In genomic region chrX:134806707-134807038, GRCh38 we compare ENCODE assay signal across 8 cellular contexts. TPM values are rescaled to one million over a fixed set of nuclear protein-coding genes. Genes with fewer than 3 reads are reported as not detected.
A peak's percentile ranks its signal among the peaks of the same experiment; 100 is the strongest.
DNase-seq lines count a peak whose midpoint lies in the region; ATAC-seq and TF ChIP-seq lines count a peak whose summit lies in the region.

No MANE protein-coding gene starts in this region.

- H3K4me3 Mint-ChIP-seq in activated CD8-positive, alpha-beta memory T cell treated with anti-CD3 and anti-CD28 coated beads, Interleukin-2, amount 10 ng/mL, durations not matched to agents 7 days and 5 days, result peak overlapping the region; percentile 94

- H3K4me3 ChIP-seq in liver (ENCODE audit: low read depth in 1 of 3, low read length in 3 of 3) (peak overlapping the region in 2 of 3 donors; percentile 63 to 78), tibial artery (peak overlapping the region; percentile 63 to 68)

- no peaks in the 10 kb centered on the region for H3K27me3 ChIP-seq in liver (ENCODE audit: control insufficient read depth in 4 of 4, insufficient read depth in 4 of 4, low read length in 3 of 4)
- H3K27me3 ChIP-seq in tibial artery, result no peaks in the 10 kb centered on the region

- H3K4me1 ChIP-seq in liver (ENCODE audit: control insufficient read depth in 4 of 4, insufficient read depth in 4 of 4, low read length in 3 of 4) (no peaks in the 10 kb centered on the region), tibial artery (no peaks in the 10 kb centered on the region)

- no peaks in the 10 kb centered on the region for H3K36me3 ChIP-seq in liver (ENCODE audit: control insufficient read depth in 4 of 4, insufficient read depth in 3 of 4, low read depth in 1 of 4, low read length in 3 of 4)
- H3K36me3 ChIP-seq in tibial artery, result no peaks in the 10 kb centered on the region

- peak overlapping the region in 1 of 2 donors; percentile 92 for H3K9ac ChIP-seq in liver (ENCODE audit: low read depth in 1 of 2, low read length in 2 of 2)

- WGBS in liver, result 2% methylated on average over 2 of the region's 2 CpGs

- peak overlapping the region; percentile 44 for H3K27ac ChIP-seq in angular gyrus (ENCODE audit: low read depth, low read length)
- H3K27ac ChIP-seq in liver (ENCODE audit: low read depth in 1 of 2, low read length in 2 of 2), result peak overlapping the region; percentile 77 to 85
- peak overlapping the region; percentile 85 to 86 for H3K27ac ChIP-seq in tibial artery

- CTCF ChIA-PET in activated CD8-positive, alpha-beta memory T cell treated with anti-CD3 and anti-CD28 coated beads, Interleukin-2, amount 10 ng/mL, durations not matched to agents 7 days and 5 days (lab: Charles Lee), result no interaction called here

- DNase-seq in activated CD8-positive, alpha-beta memory T cell treated with anti-CD3 and anti-CD28 coated beads, Interleukin-2, amount 10 ng/mL, durations not matched to agents 7 days and 5 days, result no peak
- no peak for DNase-seq in activated CD8-positive, alpha-beta memory T cell treated with anti-CD3 and anti-CD28 coated beads, Interleukin-2, amount 50 U/mL, for 48 hours
- DNase-seq in tibial artery, result no peak
- no peak for DNase-seq in HK-2 (ENCODE audit: unreplicated experiment)

- H3K9me3 ChIP-seq in liver (ENCODE audit: control insufficient read depth in 4 of 4, low read length in 3 of 4), result no peaks in the 10 kb centered on the region
- H3K9me3 ChIP-seq in tibial artery, result no peaks in the 10 kb centered on the region

- intact Hi-C loops in tibial artery (cut with DNase I; ENCODE audit: low total_unique reads), result no loop called here

- peaks cover 32% of the 10 kb centered on the region for H3K4me1 Mint-ChIP-seq in activated CD8-positive, alpha-beta memory T cell treated with anti-CD3 and anti-CD28 coated beads, Interleukin-2, amount 10 ng/mL, durations not matched to agents 7 days and 5 days

- no peaks in the 10 kb centered on the region for H3K36me3 Mint-ChIP-seq in activated CD8-positive, alpha-beta memory T cell treated with anti-CD3 and anti-CD28 coated beads, Interleukin-2, amount 10 ng/mL, durations not matched to agents 7 days and 5 days

- TF ChIP-seq RAD21 in liver (IDR thresholded peaks at IDR 0.05), result no peak

- ATAC-seq in activated CD8-positive, alpha-beta memory T cell treated with anti-CD3 and anti-CD28 coated beads, Interleukin-2, amount 10 ng/mL, durations not matched to agents 7 days and 5 days, result no peak
- no peak for ATAC-seq in HG02981 (IDR thresholded peaks at IDR 0.05; ENCODE audit: unreplicated experiment)
- ATAC-seq in GM18907 (IDR thresholded peaks at IDR 0.05; ENCODE audit: unreplicated experiment), result no peak

- H3K27ac Mint-ChIP-seq in activated CD8-positive, alpha-beta memory T cell treated with anti-CD3 and anti-CD28 coated beads, Interleukin-2, amount 10 ng/mL, durations not matched to agents 7 days and 5 days, result peak overlapping the region; percentile 99

- no peaks in the 10 kb centered on the region for H3K27me3 Mint-ChIP-seq in activated CD8-positive, alpha-beta memory T cell treated with anti-CD3 and anti-CD28 coated beads, Interleukin-2, amount 10 ng/mL, durations not matched to agents 7 days and 5 days

- no peaks in the 10 kb centered on the region for H3K9me3 Mint-ChIP-seq in activated CD8-positive, alpha-beta memory T cell treated with anti-CD3 and anti-CD28 coated beads, Interleukin-2, amount 10 ng/mL, durations not matched to agents 7 days and 5 days (ENCODE audit: low read depth)

- TF ChIP-seq CTCF in liver (IDR thresholded peaks at IDR 0.05; ENCODE audit: low read depth, low read length, missing input control), result no peak
- no peak for TF ChIP-seq CTCF in tibial artery (IDR thresholded peaks at IDR 0.05)

TF ChIP-seq in liver, 16 proteins besides CTCF, POLR2A, EP300 and RAD21:
- TF ChIP-seq YY1 (IDR thresholded peaks at IDR 0.05) (no peak), MAX (IDR thresholded peaks at IDR 0.05) (no peak), NR2F2 (IDR thresholded peaks at IDR 0.05) (no peak), HNF4G (IDR thresholded peaks at IDR 0.05) (no peak), REST (IDR thresholded peaks at IDR 0.05) (no peak), SP1 (IDR thresholded peaks at IDR 0.05) (no peak), TAF1 (conservative IDR thresholded peaks at IDR 0.05) (no peak), FOXA2 (IDR thresholded peaks at IDR 0.05) (no peak), ZBTB33 (IDR thresholded peaks at IDR 0.05) (no peak), EGR1 (IDR thresholded peaks at IDR 0.05; ENCODE audit: low read depth in 2 of 2) (no peak), HNF4A (conservative IDR thresholded peaks at IDR 0.05) (no peak), RXRA (IDR thresholded peaks at IDR 0.05) (no peak)

RNA-seq across cellular contexts. Expression of gene PABIR2, which starts 9.7 kb away (rescaled TPM):
- 10 to 100 TPM; 47.0 to 65.3 TPM for total RNA-seq in activated CD8-positive, alpha-beta memory T cell treated with anti-CD3 and anti-CD28 coated beads, Interleukin-2, amount 10 ng/mL, durations not matched to agents 7 days and 5 days
- 10 to 100 TPM in 1 of 2 donors, 1 to 10 TPM in 1; 3.5 to 19.0 TPM for total RNA-seq in liver
- 1 to 10 TPM; 2.7 to 3.9 TPM for polyA plus RNA-seq in liver
